In genomic region chr10:44259090-44259874, GRCh38 we compare ENCODE assay signal across 1 cellular context.
A peak's percentile ranks its signal among the peaks of the same experiment; 100 is the strongest.
TF ChIP-seq lines count a peak whose summit lies in the region.

No MANE protein-coding gene starts in this region.

TF ChIP-seq in HepG2, 621 proteins besides CTCF, POLR2A, EP300 and RAD21 (continued from another document and continues in another):
- TF ChIP-seq SNAPC4 (CRISPR knock-in tag; IDR thresholded peaks at IDR 0.05): 0 out of 2 replicates have a peak, but pooled peaks have one; percentile 72
- peak; percentile 67; the same call in 1 of the 2 replicates for TF ChIP-seq ZNF552 (CRISPR knock-in tag; IDR thresholded peaks at IDR 0.05; ENCODE audit: borderline replicate concordance)
- TF ChIP-seq, protein P1, sequence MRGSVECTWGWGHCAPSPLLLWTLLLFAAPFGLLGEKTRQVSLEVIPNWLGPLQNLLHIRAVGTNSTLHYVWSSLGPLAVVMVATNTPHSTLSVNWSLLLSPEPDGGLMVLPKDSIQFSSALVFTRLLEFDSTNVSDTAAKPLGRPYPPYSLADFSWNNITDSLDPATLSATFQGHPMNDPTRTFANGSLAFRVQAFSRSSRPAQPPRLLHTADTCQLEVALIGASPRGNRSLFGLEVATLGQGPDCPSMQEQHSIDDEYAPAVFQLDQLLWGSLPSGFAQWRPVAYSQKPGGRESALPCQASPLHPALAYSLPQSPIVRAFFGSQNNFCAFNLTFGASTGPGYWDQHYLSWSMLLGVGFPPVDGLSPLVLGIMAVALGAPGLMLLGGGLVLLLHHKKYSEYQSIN (CRISPR knock-in tag; IDR thresholded peaks at IDR 0.05; ENCODE audit: borderline replicate concordance): no peak
- TF ChIP-seq, protein P2, sequence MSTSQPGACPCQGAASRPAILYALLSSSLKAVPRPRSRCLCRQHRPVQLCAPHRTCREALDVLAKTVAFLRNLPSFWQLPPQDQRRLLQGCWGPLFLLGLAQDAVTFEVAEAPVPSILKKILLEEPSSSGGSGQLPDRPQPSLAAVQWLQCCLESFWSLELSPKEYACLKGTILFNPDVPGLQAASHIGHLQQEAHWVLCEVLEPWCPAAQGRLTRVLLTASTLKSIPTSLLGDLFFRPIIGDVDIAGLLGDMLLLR (CRISPR knock-in tag; IDR thresholded peaks at IDR 0.05): no peak; the same call in 1 of the 2 replicates
- TF ChIP-seq, protein P3, sequence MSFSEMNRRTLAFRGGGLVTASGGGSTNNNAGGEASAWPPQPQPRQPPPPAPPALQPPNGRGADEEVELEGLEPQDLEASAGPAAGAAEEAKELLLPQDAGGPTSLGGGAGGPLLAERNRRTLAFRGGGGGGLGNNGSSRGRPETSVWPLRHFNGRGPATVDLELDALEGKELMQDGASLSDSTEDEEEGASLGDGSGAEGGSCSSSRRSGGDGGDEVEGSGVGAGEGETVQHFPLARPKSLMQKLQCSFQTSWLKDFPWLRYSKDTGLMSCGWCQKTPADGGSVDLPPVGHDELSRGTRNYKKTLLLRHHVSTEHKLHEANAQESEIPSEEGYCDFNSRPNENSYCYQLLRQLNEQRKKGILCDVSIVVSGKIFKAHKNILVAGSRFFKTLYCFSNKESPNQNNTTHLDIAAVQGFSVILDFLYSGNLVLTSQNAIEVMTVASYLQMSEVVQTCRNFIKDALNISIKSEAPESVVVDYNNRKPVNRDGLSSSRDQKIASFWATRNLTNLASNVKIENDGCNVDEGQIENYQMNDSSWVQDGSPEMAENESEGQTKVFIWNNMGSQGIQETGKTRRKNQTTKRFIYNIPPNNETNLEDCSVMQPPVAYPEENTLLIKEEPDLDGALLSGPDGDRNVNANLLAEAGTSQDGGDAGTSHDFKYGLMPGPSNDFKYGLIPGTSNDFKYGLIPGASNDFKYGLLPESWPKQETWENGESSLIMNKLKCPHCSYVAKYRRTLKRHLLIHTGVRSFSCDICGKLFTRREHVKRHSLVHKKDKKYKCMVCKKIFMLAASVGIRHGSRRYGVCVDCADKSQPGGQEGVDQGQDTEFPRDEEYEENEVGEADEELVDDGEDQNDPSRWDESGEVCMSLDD (CRISPR knock-in tag; IDR thresholded peaks at IDR 0.05; ENCODE audit: borderline replicate concordance): peak; percentile 82; the same call in 1 of the 2 replicates
- 0 out of 2 replicates have a peak, but pooled peaks have one; percentile 54 for TF ChIP-seq BRF2 (CRISPR knock-in tag; IDR thresholded peaks at IDR 0.05)
- TF ChIP-seq, protein P4, sequence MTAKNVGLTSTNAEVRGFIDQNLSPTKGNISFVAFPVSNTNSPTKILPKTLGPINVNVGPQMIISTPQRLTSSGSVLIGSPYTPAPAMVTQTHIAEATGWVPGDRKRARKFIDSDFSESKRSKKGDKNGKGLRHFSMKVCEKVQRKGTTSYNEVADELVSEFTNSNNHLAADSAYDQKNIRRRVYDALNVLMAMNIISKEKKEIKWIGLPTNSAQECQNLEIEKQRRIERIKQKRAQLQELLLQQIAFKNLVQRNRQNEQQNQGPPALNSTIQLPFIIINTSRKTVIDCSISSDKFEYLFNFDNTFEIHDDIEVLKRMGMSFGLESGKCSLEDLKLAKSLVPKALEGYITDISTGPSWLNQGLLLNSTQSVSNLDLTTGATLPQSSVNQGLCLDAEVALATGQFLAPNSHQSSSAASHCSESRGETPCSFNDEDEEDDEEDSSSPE (CRISPR knock-in tag; IDR thresholded peaks at IDR 0.05): peak; percentile 78
- TF ChIP-seq ZNF142 (CRISPR knock-in tag; IDR thresholded peaks at IDR 0.05): no peak; the same call in 1 of the 2 replicates
- no peak for TF ChIP-seq ARNT (IDR thresholded peaks at IDR 0.05)
- no peak; the same call in 1 of the 2 replicates for TF ChIP-seq TAF1 (CRISPR knock-in tag; IDR thresholded peaks at IDR 0.05)
- peak; percentile 44; the same call in 1 of the 2 replicates for TF ChIP-seq POLR2AphosphoS5 (IDR thresholded peaks at IDR 0.05; ENCODE audit: low read depth, low read length)
- no peak for TF ChIP-seq FIP1L1 (IDR thresholded peaks at IDR 0.05; ENCODE audit: borderline replicate concordance, insufficient read depth, low read depth, low read length)
- TF ChIP-seq, protein P5, sequence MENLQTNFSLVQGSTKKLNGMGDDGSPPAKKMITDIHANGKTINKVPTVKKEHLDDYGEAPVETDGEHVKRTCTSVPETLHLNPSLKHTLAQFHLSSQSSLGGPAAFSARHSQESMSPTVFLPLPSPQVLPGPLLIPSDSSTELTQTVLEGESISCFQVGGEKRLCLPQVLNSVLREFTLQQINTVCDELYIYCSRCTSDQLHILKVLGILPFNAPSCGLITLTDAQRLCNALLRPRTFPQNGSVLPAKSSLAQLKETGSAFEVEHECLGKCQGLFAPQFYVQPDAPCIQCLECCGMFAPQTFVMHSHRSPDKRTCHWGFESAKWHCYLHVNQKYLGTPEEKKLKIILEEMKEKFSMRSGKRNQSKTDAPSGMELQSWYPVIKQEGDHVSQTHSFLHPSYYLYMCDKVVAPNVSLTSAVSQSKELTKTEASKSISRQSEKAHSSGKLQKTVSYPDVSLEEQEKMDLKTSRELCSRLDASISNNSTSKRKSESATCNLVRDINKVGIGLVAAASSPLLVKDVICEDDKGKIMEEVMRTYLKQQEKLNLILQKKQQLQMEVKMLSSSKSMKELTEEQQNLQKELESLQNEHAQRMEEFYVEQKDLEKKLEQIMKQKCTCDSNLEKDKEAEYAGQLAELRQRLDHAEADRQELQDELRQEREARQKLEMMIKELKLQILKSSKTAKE (CRISPR knock-in tag; IDR thresholded peaks at IDR 0.05; ENCODE audit: borderline replicate concordance): peak; percentile 93
- no peak for TF ChIP-seq MXI1 (IDR thresholded peaks at IDR 0.05; ENCODE audit: borderline replicate concordance, low read depth, low read length)
- TF ChIP-seq, protein P6, sequence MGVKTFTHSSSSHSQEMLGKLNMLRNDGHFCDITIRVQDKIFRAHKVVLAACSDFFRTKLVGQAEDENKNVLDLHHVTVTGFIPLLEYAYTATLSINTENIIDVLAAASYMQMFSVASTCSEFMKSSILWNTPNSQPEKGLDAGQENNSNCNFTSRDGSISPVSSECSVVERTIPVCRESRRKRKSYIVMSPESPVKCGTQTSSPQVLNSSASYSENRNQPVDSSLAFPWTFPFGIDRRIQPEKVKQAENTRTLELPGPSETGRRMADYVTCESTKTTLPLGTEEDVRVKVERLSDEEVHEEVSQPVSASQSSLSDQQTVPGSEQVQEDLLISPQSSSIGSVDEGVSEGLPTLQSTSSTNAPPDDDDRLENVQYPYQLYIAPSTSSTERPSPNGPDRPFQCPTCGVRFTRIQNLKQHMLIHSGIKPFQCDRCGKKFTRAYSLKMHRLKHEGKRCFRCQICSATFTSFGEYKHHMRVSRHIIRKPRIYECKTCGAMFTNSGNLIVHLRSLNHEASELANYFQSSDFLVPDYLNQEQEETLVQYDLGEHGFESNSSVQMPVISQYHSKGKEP (CRISPR knock-in tag; IDR thresholded peaks at IDR 0.05): peak; percentile 55; the same call in 1 of the 2 replicates
- TF ChIP-seq, protein P7, sequence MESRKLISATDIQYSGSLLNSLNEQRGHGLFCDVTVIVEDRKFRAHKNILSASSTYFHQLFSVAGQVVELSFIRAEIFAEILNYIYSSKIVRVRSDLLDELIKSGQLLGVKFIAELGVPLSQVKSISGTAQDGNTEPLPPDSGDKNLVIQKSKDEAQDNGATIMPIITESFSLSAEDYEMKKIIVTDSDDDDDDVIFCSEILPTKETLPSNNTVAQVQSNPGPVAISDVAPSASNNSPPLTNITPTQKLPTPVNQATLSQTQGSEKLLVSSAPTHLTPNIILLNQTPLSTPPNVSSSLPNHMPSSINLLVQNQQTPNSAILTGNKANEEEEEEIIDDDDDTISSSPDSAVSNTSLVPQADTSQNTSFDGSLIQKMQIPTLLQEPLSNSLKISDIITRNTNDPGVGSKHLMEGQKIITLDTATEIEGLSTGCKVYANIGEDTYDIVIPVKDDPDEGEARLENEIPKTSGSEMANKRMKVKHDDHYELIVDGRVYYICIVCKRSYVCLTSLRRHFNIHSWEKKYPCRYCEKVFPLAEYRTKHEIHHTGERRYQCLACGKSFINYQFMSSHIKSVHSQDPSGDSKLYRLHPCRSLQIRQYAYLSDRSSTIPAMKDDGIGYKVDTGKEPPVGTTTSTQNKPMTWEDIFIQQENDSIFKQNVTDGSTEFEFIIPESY (CRISPR knock-in tag; IDR thresholded peaks at IDR 0.05): peak; percentile 39; the same call in 1 of the 2 replicates
- no peak for TF ChIP-seq SMAD1 (CRISPR knock-in tag; IDR thresholded peaks at IDR 0.05; ENCODE audit: borderline replicate concordance, low read depth)
- TF ChIP-seq SMARCE1 (IDR thresholded peaks at IDR 0.05; ENCODE audit: borderline replicate concordance): no peak
- TF ChIP-seq SMAD3 (CRISPR knock-in tag; IDR thresholded peaks at IDR 0.05): peak; percentile 77
- TF ChIP-seq, protein P8, sequence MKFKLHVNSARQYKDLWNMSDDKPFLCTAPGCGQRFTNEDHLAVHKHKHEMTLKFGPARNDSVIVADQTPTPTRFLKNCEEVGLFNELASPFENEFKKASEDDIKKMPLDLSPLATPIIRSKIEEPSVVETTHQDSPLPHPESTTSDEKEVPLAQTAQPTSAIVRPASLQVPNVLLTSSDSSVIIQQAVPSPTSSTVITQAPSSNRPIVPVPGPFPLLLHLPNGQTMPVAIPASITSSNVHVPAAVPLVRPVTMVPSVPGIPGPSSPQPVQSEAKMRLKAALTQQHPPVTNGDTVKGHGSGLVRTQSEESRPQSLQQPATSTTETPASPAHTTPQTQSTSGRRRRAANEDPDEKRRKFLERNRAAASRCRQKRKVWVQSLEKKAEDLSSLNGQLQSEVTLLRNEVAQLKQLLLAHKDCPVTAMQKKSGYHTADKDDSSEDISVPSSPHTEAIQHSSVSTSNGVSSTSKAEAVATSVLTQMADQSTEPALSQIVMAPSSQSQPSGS (CRISPR knock-in tag; IDR thresholded peaks at IDR 0.05): peak; percentile 84; the same call in 1 of the 2 replicates
- TF ChIP-seq ZNF484 (CRISPR knock-in tag; IDR thresholded peaks at IDR 0.05; ENCODE audit: borderline replicate concordance, low read depth): no peak
- TF ChIP-seq ZNF720 (CRISPR knock-in tag; IDR thresholded peaks at IDR 0.05): no peak
